ENCODE assay signal across 8 cellular contexts in genomic region chr6:90284236-90284744, GRCh38. TPM values are rescaled to one million over a fixed set of nuclear protein-coding genes. Genes with fewer than 3 reads are reported as not detected.
DNase-seq lines count a peak whose midpoint lies in the region; ATAC-seq and TF ChIP-seq lines count a peak whose summit lies in the region.

No MANE protein-coding gene starts in this region.

- H3K27me3 Mint-ChIP-seq in brain = no peaks in the 10 kb centered on the region

- no peaks in the 10 kb centered on the region for H3K27me3 ChIP-seq in WERI-Rb-1 (ENCODE audit: insufficient read depth, low read depth, severe bottlenecking)

- H3K4me3 ChIP-seq in WERI-Rb-1 (ENCODE audit: low read depth, low read length) = no peak overlapping the region

- H3K4me3 Mint-ChIP-seq in brain = peak overlapping the region; percentile 11 to 77 (median 73)
- peak overlapping the region; percentile 69 for H3K4me3 Mint-ChIP-seq in stimulated activated effector memory CD8-positive, alpha-beta T cell treated with anti-CD3 and anti-CD28 coated beads, Interleukin-12 subunit alpha, Interleukin-12 subunit beta, amount 100 ng/mL, for 72 hours

- DNase-seq in activated CD8-positive, alpha-beta memory T cell treated with anti-CD3 and anti-CD28 coated beads for 24 hours = peak; percentile 78
- DNase-seq in activated CD8-positive, alpha-beta memory T cell treated with anti-CD3 and anti-CD28 coated beads, Interleukin-2, amount 50 U/mL, for 48 hours = no peak
- DNase-seq in RPMI7951 (ENCODE audit: low read depth) (peak; percentile 93), left colon (no peak), WERI-Rb-1 (no peak)
- peak in 1 of 2 donors; percentile 76 for DNase-seq in stimulated activated effector memory CD8-positive, alpha-beta T cell treated with anti-CD3 and anti-CD28 coated beads, Interleukin-12 subunit alpha, Interleukin-12 subunit beta, amount 100 ng/mL, for 72 hours (ENCODE audit: low spot score in 2 of 2)

- H3K9me3 ChIP-seq in WERI-Rb-1 (ENCODE audit: severe bottlenecking) = no peaks in the 10 kb centered on the region

- TF ChIP-seq CTCF in brain (conservative IDR thresholded peaks at IDR 0.05) (no peak), WERI-Rb-1 (IDR thresholded peaks at IDR 0.05; ENCODE audit: low read depth, low read length) (no peak)

- peaks cover 22% of the 10 kb centered on the region for H3K36me3 Mint-ChIP-seq in brain
- peaks cover 16% of the 10 kb centered on the region for H3K36me3 Mint-ChIP-seq in stimulated activated effector memory CD8-positive, alpha-beta T cell treated with anti-CD3 and anti-CD28 coated beads, Interleukin-12 subunit alpha, Interleukin-12 subunit beta, amount 100 ng/mL, for 72 hours

- peak overlapping the region; percentile 13 to 92 (median 44) for H3K27ac Mint-ChIP-seq in brain
- peak overlapping the region; percentile 91 for H3K27ac Mint-ChIP-seq in stimulated activated effector memory CD8-positive, alpha-beta T cell treated with anti-CD3 and anti-CD28 coated beads, Interleukin-12 subunit alpha, Interleukin-12 subunit beta, amount 100 ng/mL, for 72 hours

- H3K9me3 Mint-ChIP-seq in brain = peaks cover 0 to 4% (median 2%) of the 10 kb centered on the region in 5 experiments
- H3K9me3 Mint-ChIP-seq in stimulated activated effector memory CD8-positive, alpha-beta T cell treated with anti-CD3 and anti-CD28 coated beads, Interleukin-12 subunit alpha, Interleukin-12 subunit beta, amount 100 ng/mL, for 72 hours = no peaks in the 10 kb centered on the region

- intact Hi-C loops in left colon (cut with DNase I, micrococcal nuclease) = no loop called here

- H3K36me3 ChIP-seq in WERI-Rb-1 = no peaks in the 10 kb centered on the region

- H3K27ac ChIP-seq in WERI-Rb-1 = no peak overlapping the region

- ATAC-seq in HG03095 (IDR thresholded peaks at IDR 0.05; ENCODE audit: unreplicated experiment) (peak; percentile 13), left colon (peak; percentile 22)
- ATAC-seq in stimulated activated effector memory CD8-positive, alpha-beta T cell treated with anti-CD3 and anti-CD28 coated beads, Interleukin-12 subunit alpha, Interleukin-12 subunit beta, amount 100 ng/mL, for 72 hours = peak; percentile 78

- peaks cover 54% of the 10 kb centered on the region for H3K4me1 Mint-ChIP-seq in brain
- H3K4me1 Mint-ChIP-seq in stimulated activated effector memory CD8-positive, alpha-beta T cell treated with anti-CD3 and anti-CD28 coated beads, Interleukin-12 subunit alpha, Interleukin-12 subunit beta, amount 100 ng/mL, for 72 hours = peaks cover 47% of the 10 kb centered on the region

RNA-seq across cellular contexts. Expression of gene BACH2, which starts 12.4 kb away (rescaled TPM):
- total RNA-seq in RPMI7951 (2014; rRNA removed; shearing (Covaris generic)) = 1.4 and 2.0 TPM in 2 replicates
- polyA plus RNA-seq in brain (ENCODE audit: insufficient read depth, low read depth, low replicate concordance) = 4.5 TPM
- total RNA-seq in left colon = 1 to 10 TPM in 1 of 2 donors, under 1 TPM in 1; 0.67 to 1.3 TPM

Comparison
In these comparisons a context has a peak if more than half of its experiments do, and no peak if none do; other contexts are left out.
1. DNase-seq: peak in activated CD8-positive, alpha-beta memory T cell treated with anti-CD3 and anti-CD28 coated beads for 24 hours (single experiment) and RPMI7951 (single experiment); none in activated CD8-positive, alpha-beta memory T cell treated with anti-CD3 and anti-CD28 coated beads, Interleukin-2, amount 50 U/mL, for 48 hours (single experiment), left colon (0 of 2) and WERI-Rb-1 (single experiment).
2. ATAC-seq: peak in every context shown above with its lines; median percentile 78 in stimulated activated effector memory CD8-positive, alpha-beta T cell treated with anti-CD3 and anti-CD28 coated beads, Interleukin-12 subunit alpha, Interleukin-12 subunit beta, amount 100 ng/mL, for 72 hours; 22 in left colon; 13 in HG03095.